8 cellular contexts compared by ENCODE assay signal in genomic region chrX:64394059-64394873, GRCh38. TPM values are rescaled to one million over a fixed set of nuclear protein-coding genes. Genes with fewer than 3 reads are reported as not detected.
DNase-seq lines count a peak whose midpoint lies in the region; ATAC-seq, FAIRE-seq and TF ChIP-seq lines count a peak whose summit lies in the region.

No MANE protein-coding gene starts in this region.

- no peaks in the 10 kb centered on the region for H4K20me1 ChIP-seq in K562 (replicated peaks; ENCODE audit: control insufficient read depth, insufficient read depth, low read length)

- peak overlapping the region; percentile 92 for H2AFZ ChIP-seq in K562 (ENCODE audit: low read depth, low read length)

- TF ChIP-seq CTCF in K562 (IDR thresholded peaks at IDR 0.05 in 2 of 3, conservative IDR thresholded peaks at IDR 0.05 in 1 of 3; ENCODE audit: insufficient read depth in 2 of 3, low read depth in 1 of 3, low read length in 3 of 3) = no peak
- no peak for TF ChIP-seq CTCF in natural killer cell (IDR thresholded peaks at IDR 0.05)

- H3K9me1 ChIP-seq in K562 (ENCODE audit: control insufficient read depth, insufficient read depth, low read length) = no peaks in the 10 kb centered on the region

- peak overlapping the region; percentile 94 for H3K4me3 Mint-ChIP-seq in natural killer cell

- DNase-seq in K562 (ENCODE audit: extremely low read depth in 1 of 4, low spot score in 3 of 4) (peak in 2 of 4 experiments; percentile 3 to 60), natural killer cell (no peak), NCI-H446 (lab: John Stamatoyannopoulos, UW) (no peak), NCI-H1105 (lab: John Stamatoyannopoulos, UW) (no peak)

- H3K27me3 ChIP-seq in K562 (ENCODE audit: control insufficient read depth in 2 of 2, insufficient read depth in 2 of 2, low read length in 2 of 2) = no peaks in the 10 kb centered on the region

- 2% methylated on average over 12 of the region's 12 CpGs for WGBS in K562 (ENCODE audit: insufficient coverage, low coverage, missing lambda C conversion rate)

- H3K4me3 ChIP-seq in K562 = peak overlapping the region; percentile 47

- CTCF ChIA-PET in K562 (lab: Yijun Ruan, JAX; ENCODE audit: low intra/inter-chr PET ratio) = no interaction called here

- BruUV-seq in K562 (replicated peaks; lab: Mats Ljungman, UMichigan) = TSS peak; percentile 48

- TF ChIP-seq EP300 in K562 (IDR thresholded peaks at IDR 0.05; ENCODE audit: low read length) = no peak; the same call in 1 of the 2 replicates

- no peaks in the 10 kb centered on the region for H3K9me3 Mint-ChIP-seq in natural killer cell

- in situ Hi-C loops in K562 (cut with MboI) = no loop called here

- H3K4me1 Mint-ChIP-seq in natural killer cell = peaks cover 25 to 35% of the 10 kb centered on the region in 2 donors

- no peaks in the 10 kb centered on the region for H3K27me3 Mint-ChIP-seq in natural killer cell (ENCODE audit: low read depth in 2 of 2)

- POLR2A ChIA-PET in K562 (lab: Yijun Ruan, JAX) = no interaction called here

- TF ChIP-seq RAD21 in K562 (CRISPR knock-in tag; conservative IDR thresholded peaks at IDR 0.05 in 1 of 2, IDR thresholded peaks at IDR 0.05 in 1 of 2) = no peak

- H3K9me3 ChIP-seq in K562 (replicated peaks; ENCODE audit: control insufficient read depth, insufficient read depth, low read depth, low read length) = no peaks in the 10 kb centered on the region

- no peak for FAIRE-seq in K562 (lab: Jason Lieb, UNC)

- peak overlapping the region; percentile 76 for H3K4me2 ChIP-seq in K562 (ENCODE audit: insufficient read depth, low read length)

- no peak for TF ChIP-seq POLR2A in K562 (conservative IDR thresholded peaks at IDR 0.05)

- H3K36me3 Mint-ChIP-seq in natural killer cell = no peaks in the 10 kb centered on the region

- peak overlapping the region; percentile 81 for H3K27ac ChIP-seq in K562 (ENCODE audit: extremely low read depth, low read depth, low read length)

- H3K9ac ChIP-seq in K562 (ENCODE audit: insufficient read depth in 1 of 2, low read depth in 2 of 2, low read length in 2 of 2) = peak overlapping the region; percentile 64 to 85

- H3K36me3 ChIP-seq in K562 (ENCODE audit: control insufficient read depth, insufficient read depth, low read length) = no peaks in the 10 kb centered on the region

- peaks cover 43% of the 10 kb centered on the region for H3K79me2 ChIP-seq in K562 (ENCODE audit: control insufficient read depth, insufficient read depth, low read length)

- intact Hi-C loops in K562 (cut with micrococcal nuclease) = loop anchor here (10.0 kb wide), 1 partner anchor 89 kb away; no protein-coding TSS in a partner anchor
- intact Hi-C loops in natural killer cell (cut with micrococcal nuclease) = no loop called here

- ATAC-seq in GM19035 (IDR thresholded peaks at IDR 0.05; ENCODE audit: unreplicated experiment) (peak; percentile 27), HG03378 (IDR thresholded peaks at IDR 0.05; ENCODE audit: unreplicated experiment) (peak; percentile 27), K562 (peak; percentile 57), natural killer cell (peak in 1 of 3 donors; percentile 2), HG03135 (IDR thresholded peaks at IDR 0.05; ENCODE audit: unreplicated experiment) (no peak), HG02840 (IDR thresholded peaks at IDR 0.05; ENCODE audit: low FRiP score, unreplicated experiment) (no peak)

- H3K4me1 ChIP-seq in K562 (replicated peaks in 1 of 2; ENCODE audit: control insufficient read depth in 2 of 2, insufficient read depth in 2 of 2, low read length in 2 of 2) = no peaks in the 10 kb centered on the region

- peak overlapping the region; percentile 78 to 94 for H3K27ac Mint-ChIP-seq in natural killer cell

TF ChIP-seq in K562, 482 proteins besides CTCF, POLR2A, EP300 and RAD21 (continues in another document):
- peak; percentile 50; the same call in 1 of the 2 replicates for TF ChIP-seq BHLHE40 (IDR thresholded peaks at IDR 0.05; ENCODE audit: low read length)
- TF ChIP-seq TRIM24 (IDR thresholded peaks at IDR 0.05) = no peak
- no peak for TF ChIP-seq HNRNPL (IDR thresholded peaks at IDR 0.05; ENCODE audit: low read depth, low read length)
- no peak for TF ChIP-seq SMARCA5 (IDR thresholded peaks at IDR 0.05)
- no peak for TF ChIP-seq RCOR1 (IDR thresholded peaks at IDR 0.05; ENCODE audit: borderline replicate concordance in 1 of 2, low read depth in 2 of 2, low read length in 2 of 2)
- TF ChIP-seq SMARCA4 (IDR thresholded peaks at IDR 0.05) = no peak
- TF ChIP-seq NFIC (IDR thresholded peaks at IDR 0.05) = no peak
- no peak for TF ChIP-seq CUX1 (CRISPR knock-in tag; IDR thresholded peaks at IDR 0.05)
- TF ChIP-seq L3MBTL2 (IDR thresholded peaks at IDR 0.05) = peak; percentile 54; the same call in 1 of the 2 replicates
- no peak for TF ChIP-seq GATA2 (CRISPR knock-in tag; IDR thresholded peaks at IDR 0.05)
- TF ChIP-seq ARID1B (IDR thresholded peaks at IDR 0.05) = no peak

RNA-seq across cellular contexts. Expression of gene MTMR8, which starts 1.0 kb away (rescaled TPM):
- 21.6 and 22.4 TPM in 2 replicates for total RNA-seq in K562 (2011; cell fraction: chromatin; rRNA removed; ENCODE audit: low replicate concordance)
- total RNA-seq in K562 (2011; cell fraction: nucleolus; rRNA removed) = 12.5 and 18.6 TPM in 2 replicates
- total RNA-seq in K562 (2011; cell fraction: nucleoplasm; rRNA removed) = 9.8 and 14.0 TPM in 2 replicates
- total RNA-seq in K562 (2014; rRNA removed) (3.0 and 3.9 TPM in 2 replicates), K562 (2014; rRNA removed; fragmentation: Illumina TruSeq; extraction: Trizol) (4.1 and 5.1 TPM in 2 replicates), K562 (2015; rRNA removed; fragmentation: Illumina TruSeq; extraction: Trizol) (2.8 and 3.8 TPM in 2 replicates), K562 (2021) (3.6 and 4.3 TPM in 2 replicates), natural killer cell (1 to 10 TPM; 5.7 to 9.3 (median 7.9) TPM)
- polyA plus RNA-seq in K562 (2011; rRNA removed) (2.7 and 5.5 TPM in 2 replicates), K562 (2014; fragmentation: Illumina TruSeq; extraction: Trizol) (2.4 and 2.6 TPM in 2 replicates), K562 (2014; fragmentation: Nextera tagmentation; extraction: Ambion mirVana) (1 to 10 TPM; 2.8 to 5.4 TPM), K562 (2014; rRNA removed) (1.8 and 2.4 TPM in 2 replicates)
- polyA plus RNA-seq in K562 (2011; cell fraction: cytosol; rRNA removed) = 0.84 and 1.3 TPM in 2 replicates
- 4.1 and 5.0 TPM in 2 replicates for polyA plus RNA-seq in K562 (2011; cell fraction: nucleus; rRNA removed)
- 1.9 TPM in 2 replicates for polyA plus RNA-seq in K562 (2012)
- 12.4 and 16.2 TPM in 2 replicates for polyA minus RNA-seq in K562 (2011; rRNA and poly(A)+ RNA removed)
- polyA minus RNA-seq in K562 (2011; cell fraction: cytosol; rRNA and poly(A)+ RNA removed) = 2.3 and 7.1 TPM in 2 replicates
- 12.8 and 16.3 TPM in 2 replicates for polyA minus RNA-seq in K562 (2011; cell fraction: nucleus; rRNA and poly(A)+ RNA removed)

Comparison
In these comparisons a context has a peak if more than half of its experiments do, and no peak if none do; other contexts are left out.
1. ATAC-seq: peak in GM19035 (single experiment), HG03378 (single experiment) and K562 (single experiment); none in HG03135 (single experiment) and HG02840 (single experiment).